15 cellular contexts compared by ENCODE assay signal in the genomic region with DNA sequence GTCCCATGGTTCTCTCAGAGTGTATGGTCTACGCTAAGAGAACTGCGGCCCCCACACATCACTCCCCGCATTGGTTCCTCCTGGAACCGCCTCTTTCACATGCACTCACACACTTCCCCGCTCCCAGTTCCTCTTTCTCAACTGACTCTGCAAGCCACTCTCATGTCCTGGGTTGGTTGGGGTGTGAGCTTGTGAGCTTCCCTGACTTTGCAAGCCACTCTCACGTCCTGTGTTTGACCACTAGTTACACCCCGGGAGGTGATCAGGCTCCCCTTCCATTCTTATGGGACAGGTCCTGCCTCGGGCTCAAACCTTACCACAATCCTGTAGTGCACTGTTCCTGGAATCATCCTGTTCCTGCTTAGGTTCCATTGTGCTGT.
DNase-seq lines count a peak whose midpoint lies in the region; ATAC-seq and TF ChIP-seq lines count a peak whose summit lies in the region.
"Had no signal": no experiment of that assay in that cellular context is flagged by ENCODE, and none has a peak within 500 bp of the region (broad histone marks: within the 10 kb centered on the region; RNA-seq: fewer than 3 reads in every experiment).

No MANE protein-coding gene starts in this region.

- no peak for ATAC-seq in naive B cell (ENCODE audit: low read depth in 2 of 2)
- no peak for ATAC-seq in activated naive CD4-positive, alpha-beta T cell treated with anti-CD3 and anti-CD28 coated beads, Interleukin-2, amount 50 U/mL, for 72 hours
- ATAC-seq in GM18505 (IDR thresholded peaks at IDR 0.05; ENCODE audit: unreplicated experiment), result no peak
- ATAC-seq: stimulated activated naive CD8-positive, alpha-beta T cell treated with anti-CD3 and anti-CD28 coated beads, Interleukin-15, amount 100 ng/mL, for 72 hours had no signal

- peak; percentile 46 for DNase-seq in CD1c-positive myeloid dendritic cell (ENCODE audit: extremely low spot score)
- peak; percentile 81 for DNase-seq in NOMO-1 treated with dmso at 0.1 percent for 144 hours (lab: John Stamatoyannopoulos, UW; ENCODE audit: unreplicated experiment)
- DNase-seq in endodermal cell, result no peak
- no peak for DNase-seq in naive B cell
- DNase-seq in stimulated activated CD4-positive, alpha-beta T cell treated with anti-CD3 and anti-CD28 coated beads, Interleukin-4, amount 100 ng/mL, for 24 hours, result no peak
- no peak for DNase-seq in NCI-H1930 (lab: John Stamatoyannopoulos, UW)
- DNase-seq in activated naive CD4-positive, alpha-beta T cell treated with anti-CD3 and anti-CD28 coated beads, Interleukin-2, amount 50 U/mL, for 72 hours (ENCODE audit: low spot score in 2 of 2), result no peak
- DNase-seq: aorta; GDM1; immature natural killer cell; NCI-H510A treated with DMSO at 0.1 percent for 48 hours; posterior cingulate gyrus; stimulated activated CD4-positive, alpha-beta T cell treated with anti-CD3 and anti-CD28 coated beads, Interleukin-12 subunit alpha, Interleukin-12 subunit beta, amount 100 ng/mL, for 4 hours; stimulated activated naive CD8-positive, alpha-beta T cell treated with anti-CD3 and anti-CD28 coated beads, Interleukin-15, amount 100 ng/mL, for 72 hours had no signal

- peak overlapping the region; percentile 60 for H3K4me3 ChIP-seq in endodermal cell (ENCODE audit: low read length)

- no peak for TF ChIP-seq CTCF in endodermal cell (conservative IDR thresholded peaks at IDR 0.05)

- WGBS in endodermal cell (ENCODE audit: insufficient coverage in 1 of 2, insufficient read length in 1 of 2), 2 experiments, result 95 to 100% methylated on average over 5 to 8 of the region's 8 CpGs

- TF ChIP-seq POLR2A in GM18505 (IDR thresholded peaks at IDR 0.05; ENCODE audit: borderline replicate concordance, extremely low read depth, insufficient read depth, insufficient read length), result no peak

- no peaks in the 10 kb centered on the region for H3K27me3 Mint-ChIP-seq in endodermal cell (ENCODE audit: insufficient read depth)
- H3K27me3 Mint-ChIP-seq in naive B cell, result no peaks in the 10 kb centered on the region
- H3K27me3 Mint-ChIP-seq: stimulated activated naive CD8-positive, alpha-beta T cell treated with anti-CD3 and anti-CD28 coated beads, Interleukin-15, amount 100 ng/mL, for 72 hours had no signal

- H3K9me3 Mint-ChIP-seq in endodermal cell, result peaks cover 62% of the 10 kb centered on the region
- peaks cover 16 to 64% (median 55%) of the 10 kb centered on the region in 7 donors for H3K9me3 Mint-ChIP-seq in naive B cell
- H3K9me3 Mint-ChIP-seq in activated naive CD4-positive, alpha-beta T cell treated with anti-CD3 and anti-CD28 coated beads, Interleukin-2, amount 50 U/mL, for 72 hours, result peaks cover 24 to 35% of the 10 kb centered on the region in 2 donors

- H3K9me3 ChIP-seq in endodermal cell (ENCODE audit: control insufficient read depth, low read length), result peaks cover 85% of the 10 kb centered on the region

- H3K27ac Mint-ChIP-seq in endodermal cell (no peak overlapping the region), naive B cell (peak overlapping the region in 4 of 6 donors; percentile 18 to 76 (median 70))
- no peak overlapping the region for H3K27ac Mint-ChIP-seq in activated naive CD4-positive, alpha-beta T cell treated with anti-CD3 and anti-CD28 coated beads, Interleukin-2, amount 50 U/mL, for 72 hours
- H3K27ac Mint-ChIP-seq: immature natural killer cell had no signal

- no peaks in the 10 kb centered on the region for H3K27me3 ChIP-seq in endodermal cell (ENCODE audit: control insufficient read depth, insufficient read depth, low read length, poor library complexity, severe bottlenecking)

- H3K27ac ChIP-seq in endodermal cell (ENCODE audit: low read depth, low read length), result no peak overlapping the region

- H3K36me3 Mint-ChIP-seq in endodermal cell (ENCODE audit: low read depth) (peaks cover 92% of the 10 kb centered on the region), naive B cell (peaks cover 70 to 72% of the 10 kb centered on the region in 2 donors)
- peaks cover 59 to 72% of the 10 kb centered on the region in 2 donors for H3K36me3 Mint-ChIP-seq in activated naive CD4-positive, alpha-beta T cell treated with anti-CD3 and anti-CD28 coated beads, Interleukin-2, amount 50 U/mL, for 72 hours

- H3K4me1 ChIP-seq in endodermal cell (ENCODE audit: control insufficient read depth, insufficient read depth, low read length), result no peaks in the 10 kb centered on the region

- H3K4me1 Mint-ChIP-seq in endodermal cell (no peaks in the 10 kb centered on the region), naive B cell (peaks cover 0 to 2% (median 0%) of the 10 kb centered on the region in 3 donors)
- H3K4me1 Mint-ChIP-seq: immature natural killer cell; stimulated activated naive CD8-positive, alpha-beta T cell treated with anti-CD3 and anti-CD28 coated beads, Interleukin-15, amount 100 ng/mL, for 72 hours had no signal

- peaks cover 90% of the 10 kb centered on the region for H3K36me3 ChIP-seq in endodermal cell (ENCODE audit: control insufficient read depth, insufficient read depth, low read length)

- H3K9ac ChIP-seq in endodermal cell (ENCODE audit: extremely low read depth, low read length, poor library complexity, severe bottlenecking), result no peak overlapping the region

- H3K4me3 Mint-ChIP-seq in endodermal cell (no peak overlapping the region), naive B cell (peak overlapping the region in 1 of 8 donors; percentile 33)
- H3K4me3 Mint-ChIP-seq: immature natural killer cell; stimulated activated naive CD8-positive, alpha-beta T cell treated with anti-CD3 and anti-CD28 coated beads, Interleukin-15, amount 100 ng/mL, for 72 hours had no signal

Comparison
In these comparisons a context has a peak if more than half of its experiments do, and no peak if none do; other contexts are left out.
1. DNase-seq: peak in CD1c-positive myeloid dendritic cell (single experiment) and NOMO-1 treated with dmso at 0.1 percent for 144 hours (single experiment); none in endodermal cell (single experiment), naive B cell (single experiment), stimulated activated CD4-positive, alpha-beta T cell treated with anti-CD3 and anti-CD28 coated beads, Interleukin-4, amount 100 ng/mL, for 24 hours (single experiment), NCI-H1930 (0 of 2) and activated naive CD4-positive, alpha-beta T cell treated with anti-CD3 and anti-CD28 coated beads, Interleukin-2, amount 50 U/mL, for 72 hours (0 of 2).
2. H3K27ac Mint-ChIP-seq: peak in naive B cell (4 of 6); none in endodermal cell (single experiment) and activated naive CD4-positive, alpha-beta T cell treated with anti-CD3 and anti-CD28 coated beads, Interleukin-2, amount 50 U/mL, for 72 hours (0 of 2).